Comparison of ENCODE assay signal across 15 cellular contexts in genomic region chr16:4696172-4696904, GRCh38. TPM values are rescaled to one million over a fixed set of nuclear protein-coding genes. Genes with fewer than 3 reads are reported as not detected.
DNase-seq lines count a peak whose midpoint lies in the region; ATAC-seq and TF ChIP-seq lines count a peak whose summit lies in the region.
"Had no signal": no experiment of that assay in that cellular context is flagged by ENCODE, and none has a peak within 500 bp of the region (broad histone marks: within the 10 kb centered on the region; RNA-seq: fewer than 3 reads in every experiment).

No MANE protein-coding gene starts in this region.

- no peaks in the 10 kb centered on the region for H3K9me3 ChIP-seq in esophagus muscularis mucosa

- no peaks in the 10 kb centered on the region for H3K9me3 Mint-ChIP-seq in mesothelial cell of epicardium
- H3K9me3 Mint-ChIP-seq: activated naive CD8-positive, alpha-beta T cell treated with anti-CD3 and anti-CD28 coated beads for 36 hours had no signal

- intact Hi-C loops in esophagus muscularis mucosa (cut with DNase I), result no loop called here

- peak overlapping the region; percentile 77 for H3K4me3 Mint-ChIP-seq in mesothelial cell of epicardium

- peak; percentile 10 for DNase-seq in 8988T
- no peak for DNase-seq in esophagus muscularis mucosa (ENCODE audit: extremely low spot score)
- DNase-seq in mesothelial cell of epicardium (ENCODE audit: low spot score in 2 of 2, unreplicated experiment in 2 of 2), result no peak
- no peak for DNase-seq in cerebellar nuclear complex (lab: John Stamatoyannopoulos, UW)
- DNase-seq in COLO829 (ENCODE audit: low spot score), result no peak
- DNase-seq in hypothalamus (lab: John Stamatoyannopoulos, UW), result no peak
- DNase-seq: activated naive CD8-positive, alpha-beta T cell treated with anti-CD3 and anti-CD28 coated beads for 36 hours; DND-41; midbrain; NCI-H187 treated with DMSO at 0.1 percent for 48 hours; NCI-H82; SIG-M5 had no signal

- H3K27ac Mint-ChIP-seq in mesothelial cell of epicardium, result peak overlapping the region; percentile 30

- peaks cover 9% of the 10 kb centered on the region for H3K36me3 Mint-ChIP-seq in mesothelial cell of epicardium

- TF ChIP-seq EP300 in Ishikawa (IDR thresholded peaks at IDR 0.05; ENCODE audit: borderline replicate concordance), result no peak
- TF ChIP-seq EP300 in esophagus muscularis mucosa (IDR thresholded peaks at IDR 0.05), result no peak

- no peaks in the 10 kb centered on the region for H3K27me3 Mint-ChIP-seq in mesothelial cell of epicardium (ENCODE audit: low read depth)
- H3K27me3 Mint-ChIP-seq: activated naive CD8-positive, alpha-beta T cell treated with anti-CD3 and anti-CD28 coated beads for 36 hours had no signal

- no peak for ATAC-seq in HG03039 (IDR thresholded peaks at IDR 0.05; ENCODE audit: unreplicated experiment)

- no peak overlapping the region for H3K4me3 ChIP-seq in esophagus muscularis mucosa

- WGBS in esophagus muscularis mucosa, result 46% methylated on average over 18 of the region's 19 CpGs

- TF ChIP-seq RAD21 in Ishikawa (IDR thresholded peaks at IDR 0.05; ENCODE audit: low read depth), result no peak

- no peaks in the 10 kb centered on the region for H3K27me3 ChIP-seq in esophagus muscularis mucosa

- TF ChIP-seq POLR2A in esophagus muscularis mucosa (IDR thresholded peaks at IDR 0.05; ENCODE audit: low read depth), result no peak

- peaks cover 32 to 48% (median 39%) of the 10 kb centered on the region in 4 donors for H3K4me1 ChIP-seq in esophagus muscularis mucosa

- H3K36me3 ChIP-seq in esophagus muscularis mucosa, result peaks cover 39 to 63% (median 60%) of the 10 kb centered on the region in 4 donors

- TF ChIP-seq CTCF in esophagus muscularis mucosa (IDR thresholded peaks at IDR 0.05) (no peak), mesothelial cell of epicardium (IDR thresholded peaks at IDR 0.05; ENCODE audit: unreplicated experiment) (no peak)

- H3K4me1 Mint-ChIP-seq in mesothelial cell of epicardium, result peaks cover 3% of the 10 kb centered on the region

- H3K27ac ChIP-seq in esophagus muscularis mucosa (replicated peaks in 1 of 4), result peak overlapping the region in 3 of 4 donors; percentile 63 to 94 (median 84)
- H3K27ac ChIP-seq: KMS-11 had no signal

TF ChIP-seq in Ishikawa, 13 proteins besides CTCF, POLR2A, EP300 and RAD21:
- TF ChIP-seq, protein P1, sequence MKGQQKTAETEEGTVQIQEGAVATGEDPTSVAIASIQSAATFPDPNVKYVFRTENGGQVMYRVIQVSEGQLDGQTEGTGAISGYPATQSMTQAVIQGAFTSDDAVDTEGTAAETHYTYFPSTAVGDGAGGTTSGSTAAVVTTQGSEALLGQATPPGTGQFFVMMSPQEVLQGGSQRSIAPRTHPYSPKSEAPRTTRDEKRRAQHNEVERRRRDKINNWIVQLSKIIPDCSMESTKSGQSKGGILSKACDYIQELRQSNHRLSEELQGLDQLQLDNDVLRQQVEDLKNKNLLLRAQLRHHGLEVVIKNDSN (IDR thresholded peaks at IDR 0.05), result 0 out of 2 replicates have a peak, but pooled peaks have one; percentile 9
- no peak for TF ChIP-seq CREB1 (IDR thresholded peaks at IDR 0.05; ENCODE audit: low read depth)

RNA-seq across cellular contexts. Expression of gene NUDT16L1, which starts 3.0 kb away (rescaled TPM):
- total RNA-seq in esophagus muscularis mucosa (10 to 100 TPM; 18.1 to 33.9 (median 24.6) TPM), mesothelial cell of epicardium (28.4 to 33.0 TPM (median 31.1 TPM) in 3 replicates)

RNA-seq across cellular contexts. Expression of gene ANKS3, which starts 37.7 kb away (rescaled TPM):
- total RNA-seq in esophagus muscularis mucosa, result 10 to 100 TPM; 17.0 to 29.0 (median 24.7) TPM
- 42.5 to 46.6 TPM (median 45.8 TPM) in 3 replicates for total RNA-seq in mesothelial cell of epicardium

RNA-seq across cellular contexts. Expression of gene DNAAF8, which starts 38.0 kb away (rescaled TPM):
- total RNA-seq in esophagus muscularis mucosa, result 1 to 10 TPM in 2 of 4 donors, under 1 TPM in 2; 0.42 to 1.7 (median 0.94) TPM
- 0.45 to 0.84 TPM (median 0.49 TPM) in 3 replicates for total RNA-seq in mesothelial cell of epicardium
